Comparison of ENCODE assay signal across 1 cellular context in genomic region chr20:54090230-54091119, GRCh38.
TF ChIP-seq lines count a peak whose summit lies in the region.

No MANE protein-coding gene starts in this region.

TF ChIP-seq in K562, 482 proteins besides CTCF, POLR2A, EP300 and RAD21:
- TF ChIP-seq ZBTB11 (CRISPR knock-in tag; IDR thresholded peaks at IDR 0.05) (peak in 1 of 3 experiments; percentile 65; a peak in 2 of 6 replicates), MAFG (tag; conservative IDR thresholded peaks at IDR 0.05) (no peak), SPI1 (IDR thresholded peaks at IDR 0.05; ENCODE audit: borderline replicate concordance, low read depth, low read length) (peak; percentile 87), RFX1 (IDR thresholded peaks at IDR 0.05) (0 out of 2 replicates have a peak, but pooled peaks have one; percentile 18)
